In genomic region chr6:100737720-100738119, GRCh38 we compare ENCODE assay signal across 7 cellular contexts.
A peak's percentile ranks its signal among the peaks of the same experiment; 100 is the strongest.
DNase-seq lines count a peak whose midpoint lies in the region; ATAC-seq, FAIRE-seq and TF ChIP-seq lines count a peak whose summit lies in the region.
"Not testable (repeated sequence)": the region's sequence is repeated elsewhere in the genome, so short reads cannot be mapped to it uniquely, and the experiment has no call there.

No MANE protein-coding gene starts in this region.

- peak overlapping the region in 2 of 3 donors; percentile 23 to 72 for H3K27ac Mint-ChIP-seq in CD4-positive, CD25-positive, alpha-beta regulatory T cell
- H3K27ac Mint-ChIP-seq in CD4-positive, alpha-beta memory T cell: peak overlapping the region in 5 of 7 donors; percentile 2 to 84 (median 49)
- H3K27ac Mint-ChIP-seq in T-helper 17 cell (peak overlapping the region; percentile 37), memory B cell (peak overlapping the region; percentile 40)
- peak overlapping the region; percentile 61 to 68 for H3K27ac Mint-ChIP-seq in effector memory CD8-positive, alpha-beta T cell

- not testable (repeated sequence) for TF ChIP-seq POLR2A in GM12878 (IDR thresholded peaks at IDR 0.05; ENCODE audit: low read depth, low read length)

- not testable (repeated sequence) for TF ChIP-seq EP300 in GM12878 (IDR thresholded peaks at IDR 0.05; ENCODE audit: borderline replicate concordance in 1 of 2, control insufficient read depth in 1 of 2, low read depth in 2 of 2, low read length in 2 of 2)

- FAIRE-seq in GM12878 (lab: Jason Lieb, UNC): not testable (repeated sequence)

- not testable (repeated sequence) for H3K4me2 ChIP-seq in GM12878 (ENCODE audit: control insufficient read depth, insufficient read depth)

- TF ChIP-seq CTCF in GM12878 (IDR thresholded peaks at IDR 0.05 in 2 of 3, conservative IDR thresholded peaks at IDR 0.05 in 1 of 3; ENCODE audit: control insufficient read depth in 2 of 3, extremely low read depth in 1 of 3, insufficient read depth in 1 of 3, low read depth in 3 of 3, low read length in 3 of 3): not testable (repeated sequence)

- CTCF ChIA-PET in CD4-positive, alpha-beta memory T cell (lab: Charles Lee; ENCODE audit: partially characterized antibody); GM12878 (lab: Yijun Ruan, JAX): not testable (repeated sequence)

- RAD21 ChIA-PET in GM12878 (lab: Charles Lee; ENCODE audit: unreplicated experiment): not testable (repeated sequence)

- H3K36me3 ChIP-seq in CD4-positive, CD25-positive, alpha-beta regulatory T cell (ENCODE audit: control insufficient read depth, insufficient read depth, low read length); CD4-positive, alpha-beta memory T cell (ENCODE audit: insufficient read depth, low read length); GM12878 (ENCODE audit: control insufficient read depth in 2 of 2, insufficient read depth in 2 of 2, low read length in 1 of 2): not testable (repeated sequence)

- H3K27ac ChIP-seq in CD4-positive, CD25-positive, alpha-beta regulatory T cell (ENCODE audit: insufficient read depth, low read length, poor library complexity, severe bottlenecking); CD4-positive, alpha-beta memory T cell (ENCODE audit: low read depth, low read length); GM12878 (ENCODE audit: control insufficient read depth, insufficient read depth): not testable (repeated sequence)

- H3K79me2 ChIP-seq in GM12878 (ENCODE audit: control insufficient read depth, insufficient read depth, low read length): not testable (repeated sequence)

- POLR2A ChIA-PET in CD4-positive, alpha-beta memory T cell (lab: Charles Lee; ENCODE audit: partially characterized antibody): not testable (repeated sequence)
- POLR2A ChIA-PET in GM12878 (lab: Charles Lee): interaction anchor here (0.5 kb wide), 1 partner anchor 277 kb away, joined by 4 read pairs; no protein-coding TSS in a partner anchor

- not testable (repeated sequence) for BruUV-seq in GM12878 (replicated peaks; lab: Mats Ljungman, UMichigan)

- not testable (repeated sequence) for H3K4me3 Mint-ChIP-seq in CD4-positive, CD25-positive, alpha-beta regulatory T cell; T-helper 17 cell; effector memory CD8-positive, alpha-beta T cell; memory B cell
- peak overlapping the region in 1 of 8 donors; percentile 6 for H3K4me3 Mint-ChIP-seq in CD4-positive, alpha-beta memory T cell

- intact Hi-C loops in CD4-positive, alpha-beta memory T cell (cut with micrococcal nuclease); GM12878 (cut with micrococcal nuclease; ENCODE audit: unreplicated experiment): not testable (repeated sequence)

- H2AFZ ChIP-seq in GM12878 (ENCODE audit: control insufficient read depth, low read depth, low read length): not testable (repeated sequence)

- DNase-seq in CD4-positive, CD25-positive, alpha-beta regulatory T cell: peak in 2 of 3 donors; percentile 8 to 11
- DNase-seq in CD4-positive, alpha-beta memory T cell: peak in 4 of 5 donors; percentile 3 to 15 (median 12)
- peak; percentile 35 for DNase-seq in Jurkat, Clone E6-1 (ENCODE audit: low read depth, low spot score)
- not testable (repeated sequence) for DNase-seq in T-helper 17 cell; GM12878 (ENCODE audit: low read depth, low spot score); effector memory CD8-positive, alpha-beta T cell; memory B cell (ENCODE audit: low spot score in 2 of 2)

- not testable (repeated sequence) for H3K9me3 ChIP-seq in CD4-positive, CD25-positive, alpha-beta regulatory T cell (ENCODE audit: control insufficient read depth in 2 of 2, low read length in 2 of 2); CD4-positive, alpha-beta memory T cell (ENCODE audit: control insufficient read depth in 1 of 2, low read length in 2 of 2); T-helper 17 cell (ENCODE audit: control insufficient read depth, low read length, poor library complexity, severe bottlenecking); GM12878 (replicated peaks; ENCODE audit: control insufficient read depth, insufficient read depth, low read length)

- H3K4me1 Mint-ChIP-seq in CD4-positive, CD25-positive, alpha-beta regulatory T cell: peaks cover 8 to 35% (median 24%) of the 10 kb centered on the region in 4 donors
- H3K4me1 Mint-ChIP-seq in CD4-positive, alpha-beta memory T cell: peaks cover 27 to 49% (median 42%) of the 10 kb centered on the region in 4 donors
- peaks cover 18% of the 10 kb centered on the region for H3K4me1 Mint-ChIP-seq in T-helper 17 cell
- H3K4me1 Mint-ChIP-seq in effector memory CD8-positive, alpha-beta T cell (ENCODE audit: low read depth in 2 of 2): peaks cover 20 to 37% of the 10 kb centered on the region in 2 donors
- not testable (repeated sequence) for H3K4me1 Mint-ChIP-seq in memory B cell

- H3K4me1 ChIP-seq in CD4-positive, CD25-positive, alpha-beta regulatory T cell (ENCODE audit: control insufficient read depth, insufficient read depth, low read length, poor library complexity, severe bottlenecking); CD4-positive, alpha-beta memory T cell (ENCODE audit: insufficient read depth, low read length); GM12878 (ENCODE audit: control insufficient read depth, insufficient read depth, low read length): not testable (repeated sequence)

- SMC1A ChIA-PET in GM12878 (lab: Charles Lee; ENCODE audit: uncharacterized antibody, unreplicated experiment): not testable (repeated sequence)

- H3K27me3 ChIP-seq in CD4-positive, CD25-positive, alpha-beta regulatory T cell (ENCODE audit: control insufficient read depth, insufficient read depth, low read length); CD4-positive, alpha-beta memory T cell (ENCODE audit: insufficient read depth, low read length); GM12878 (replicated peaks in 1 of 2; ENCODE audit: control insufficient read depth in 2 of 2, insufficient read depth in 2 of 2, low read length in 1 of 2): not testable (repeated sequence)

- in situ Hi-C loops in GM12878 (cut with MboI): not testable (repeated sequence)

- H3K9me3 Mint-ChIP-seq in CD4-positive, CD25-positive, alpha-beta regulatory T cell: peaks cover 0 to 13% (median 6%) of the 10 kb centered on the region in 7 donors
- peaks cover 0 to 19% (median 9%) of the 10 kb centered on the region in 8 donors for H3K9me3 Mint-ChIP-seq in CD4-positive, alpha-beta memory T cell
- H3K9me3 Mint-ChIP-seq in effector memory CD8-positive, alpha-beta T cell: peaks cover 6 to 15% of the 10 kb centered on the region in 2 donors
- not testable (repeated sequence) for H3K9me3 Mint-ChIP-seq in memory B cell

- H3K9ac ChIP-seq in GM12878 (ENCODE audit: control insufficient read depth, insufficient read depth, low read length): not testable (repeated sequence)

- peaks cover 28% of the 10 kb centered on the region for H3K36me3 Mint-ChIP-seq in CD4-positive, CD25-positive, alpha-beta regulatory T cell
- peaks cover 18 to 32% of the 10 kb centered on the region in 2 donors for H3K36me3 Mint-ChIP-seq in CD4-positive, alpha-beta memory T cell
- not testable (repeated sequence) for H3K36me3 Mint-ChIP-seq in T-helper 17 cell (ENCODE audit: low read depth); effector memory CD8-positive, alpha-beta T cell (ENCODE audit: insufficient read depth)
- H3K36me3 Mint-ChIP-seq in memory B cell: peaks cover 14% of the 10 kb centered on the region

- H4K20me1 ChIP-seq in GM12878 (ENCODE audit: control insufficient read depth, insufficient read depth): not testable (repeated sequence)

- not testable (repeated sequence) for H3K27me3 Mint-ChIP-seq in CD4-positive, CD25-positive, alpha-beta regulatory T cell; CD4-positive, alpha-beta memory T cell; T-helper 17 cell; effector memory CD8-positive, alpha-beta T cell; memory B cell

- not testable (repeated sequence) for H3K4me3 ChIP-seq in CD4-positive, CD25-positive, alpha-beta regulatory T cell (ENCODE audit: low read depth, low read length); CD4-positive, alpha-beta memory T cell (ENCODE audit: low read length in 2 of 2); Jurkat, Clone E6-1 (ENCODE audit: low read length); GM12878

- not testable (repeated sequence) for ATAC-seq in CD4-positive, CD25-positive, alpha-beta regulatory T cell (ENCODE audit: low read depth in 2 of 2); T-helper 17 cell; GM12878; effector memory CD8-positive, alpha-beta T cell (replicated peaks); memory B cell (ENCODE audit: low read depth)

- not testable (repeated sequence) for TF ChIP-seq RAD21 in GM12878 (IDR thresholded peaks at IDR 0.05; ENCODE audit: insufficient read depth, low read depth, low read length)

TF ChIP-seq in GM12878, 131 proteins besides CTCF, POLR2A, EP300 and RAD21:
- TF ChIP-seq PKNOX1 (IDR thresholded peaks at IDR 0.05): peak; percentile 23; the same call in 1 of the 2 replicates
